Comparison of ENCODE assay signal across 8 cellular contexts in genomic region chr6:13487122-13488014, GRCh38. TPM values are rescaled to one million over a fixed set of nuclear protein-coding genes. Genes with fewer than 3 reads are reported as not detected.
DNase-seq lines count a peak whose midpoint lies in the region; ATAC-seq and TF ChIP-seq lines count a peak whose summit lies in the region.

Gene GFOD1 (minus strand): TSS chr6:13487600. CDS start chr6:13486890, 710 bp downstream.

- ATAC-seq in GM19328 (IDR thresholded peaks at IDR 0.05; ENCODE audit: unreplicated experiment) = peak; percentile 82
- ATAC-seq in HG03460 (IDR thresholded peaks at IDR 0.05; ENCODE audit: unreplicated experiment) = peak; percentile 80
- ATAC-seq in lower lobe of right lung = peak; percentile 93 to 94

- no peaks in the 10 kb centered on the region for H3K9me3 Mint-ChIP-seq in activated CD4-positive, alpha-beta memory T cell treated with anti-CD3 and anti-CD28 coated beads for 36 hours

- H3K36me3 Mint-ChIP-seq in activated CD4-positive, alpha-beta memory T cell treated with anti-CD3 and anti-CD28 coated beads for 36 hours = no peaks in the 10 kb centered on the region

- TF ChIP-seq CTCF in C4-2B (conservative IDR thresholded peaks at IDR 0.05) = no peak; the same call in 1 of the 2 replicates
- TF ChIP-seq CTCF in lower lobe of right lung (IDR thresholded peaks at IDR 0.05) = peak; percentile 31

- H3K36me3 ChIP-seq in ectodermal cell (ENCODE audit: control insufficient read depth, insufficient read depth, low read length) (no peaks in the 10 kb centered on the region), lower lobe of right lung (no peaks in the 10 kb centered on the region)

- DNase-seq in NCI-H69 (lab: John Stamatoyannopoulos, UW) (peak; percentile 97), lower lobe of right lung (peak; percentile 92)
- DNase-seq in activated CD4-positive, alpha-beta memory T cell treated with anti-CD3 and anti-CD28 coated beads for 36 hours = peak; percentile 82
- peak; percentile 45 to 71 (median 67) for DNase-seq in stimulated activated CD4-positive, alpha-beta T cell treated with anti-CD3 and anti-CD28 coated beads, TNF-alpha, amount 100 ng/mL, for 4 hours (ENCODE audit: low read depth in 3 of 3)

- intact Hi-C loops in activated CD4-positive, alpha-beta memory T cell treated with anti-CD3 and anti-CD28 coated beads for 36 hours (cut with micrococcal nuclease) = no loop called here
- intact Hi-C loops in lower lobe of right lung (cut with DNase I) = no loop called here

- CTCF ChIA-PET in activated CD4-positive, alpha-beta memory T cell treated with anti-CD3 and anti-CD28 coated beads for 36 hours (lab: Charles Lee) = interaction anchor here (0.9 to 2.1 kb wide), 5 partner anchors 33 to 159 kb away, joined by 3 to 19 read pairs (median 3); partner anchors contain the start of genes SIRT5 and TBC1D7

- H3K4me3 ChIP-seq in ectodermal cell (ENCODE audit: insufficient read depth, low read depth, low read length) (peak within 1 kb of the TSS; percentile 69), lower lobe of right lung (peak within 1 kb of the TSS; percentile 91)

- POLR2A ChIA-PET in activated CD4-positive, alpha-beta memory T cell treated with anti-CD3 and anti-CD28 coated beads for 36 hours (lab: Charles Lee) = interaction anchor here (1.2 to 2.0 kb wide), 9 partner anchors 22 to 208 kb away, joined by 3 to 10 read pairs (median 4); partner anchors contain the start of genes SIRT5 and TBC1D7

- peaks cover 56% of the 10 kb centered on the region for H3K27me3 ChIP-seq in ectodermal cell (ENCODE audit: control insufficient read depth, insufficient read depth, low read length, poor library complexity, severe bottlenecking)
- H3K27me3 ChIP-seq in lower lobe of right lung (ENCODE audit: low read depth) = no peaks in the 10 kb centered on the region

- 0% methylated on average over 109 of the region's 109 CpGs for WGBS in ectodermal cell, 2 experiments

- peaks cover 13% of the 10 kb centered on the region for H3K27me3 Mint-ChIP-seq in activated CD4-positive, alpha-beta memory T cell treated with anti-CD3 and anti-CD28 coated beads for 36 hours

- H3K27ac ChIP-seq in C4-2B = peak within 1 kb of the TSS; percentile 89
- peak within 1 kb of the TSS; percentile 42 for H3K27ac ChIP-seq in ectodermal cell (ENCODE audit: insufficient read depth, low read depth, low read length, poor library complexity, severe bottlenecking)
- peak within 1 kb of the TSS; percentile 88 for H3K27ac ChIP-seq in lower lobe of right lung

- no peaks in the 10 kb centered on the region for H3K9me3 ChIP-seq in ectodermal cell (ENCODE audit: control insufficient read depth, low read length)
- no peaks in the 10 kb centered on the region for H3K9me3 ChIP-seq in lower lobe of right lung

- H3K27ac Mint-ChIP-seq in activated CD4-positive, alpha-beta memory T cell treated with anti-CD3 and anti-CD28 coated beads for 36 hours = peak within 1 kb of the TSS; percentile 15

- H3K4me1 ChIP-seq in ectodermal cell (ENCODE audit: control insufficient read depth, insufficient read depth, low read length) (no peaks in the 10 kb centered on the region), lower lobe of right lung (peaks cover 36% of the 10 kb centered on the region)

- H3K4me1 Mint-ChIP-seq in activated CD4-positive, alpha-beta memory T cell treated with anti-CD3 and anti-CD28 coated beads for 36 hours (ENCODE audit: low read depth) = peaks cover 29% of the 10 kb centered on the region

- peak within 1 kb of the TSS; percentile 73 for H3K4me3 Mint-ChIP-seq in activated CD4-positive, alpha-beta memory T cell treated with anti-CD3 and anti-CD28 coated beads for 36 hours

RNA-seq across cellular contexts. Expression of gene GFOD1, which starts in this region (rescaled TPM):
- 1 to 10 TPM; 2.3 to 2.4 TPM for total RNA-seq in activated CD4-positive, alpha-beta memory T cell treated with anti-CD3 and anti-CD28 coated beads for 36 hours
- polyA plus RNA-seq in ectodermal cell (2013, experiment 1 of 4) = 4.7 TPM
- 4.5 TPM for polyA plus RNA-seq in ectodermal cell (2013, experiment 2 of 4)
- polyA plus RNA-seq in ectodermal cell (2013, experiment 3 of 4) = 2.4 TPM
- 2.9 TPM for polyA plus RNA-seq in ectodermal cell (2013, experiment 4 of 4)
- 20.2 TPM for total RNA-seq in lower lobe of right lung

Comparison
In these comparisons a context has a peak if more than half of its experiments do, and no peak if none do; other contexts are left out.
1. Peak in every context shown above with its lines: DNase-seq, ATAC-seq, H3K4me3 ChIP-seq and H3K27ac ChIP-seq.